8 cellular contexts compared by ENCODE assay signal in genomic region chr12:124754949-124755800, GRCh38.
DNase-seq lines count a peak whose midpoint lies in the region; ATAC-seq and TF ChIP-seq lines count a peak whose summit lies in the region.

No MANE protein-coding gene starts in this region.

- TF ChIP-seq CTCF in heart left ventricle (IDR thresholded peaks at IDR 0.05) (no peak), psoas muscle (IDR thresholded peaks at IDR 0.05) (no peak)

- peak; percentile 29 for DNase-seq in ELR (ENCODE audit: low read depth)
- peak; percentile 83 for DNase-seq in NCI-H1436 (lab: John Stamatoyannopoulos, UW)
- peak; percentile 90 for DNase-seq in UCSD-AML1 (lab: John Stamatoyannopoulos, UW; ENCODE audit: unreplicated experiment)
- peak; percentile 86 to 94 (median 91) for DNase-seq in heart left ventricle
- DNase-seq in psoas muscle, result peak; percentile 84 to 92
- DNase-seq in RKO (ENCODE audit: low spot score), result no peak

- H3K36me3 ChIP-seq in heart left ventricle (no peaks in the 10 kb centered on the region), psoas muscle (ENCODE audit: insufficient read depth in 1 of 2, low read depth in 1 of 2) (no peaks in the 10 kb centered on the region)

- H3K27me3 ChIP-seq in heart left ventricle (no peaks in the 10 kb centered on the region), psoas muscle (ENCODE audit: insufficient read depth in 3 of 3, low read length in 2 of 3) (no peaks in the 10 kb centered on the region)

- ATAC-seq in heart left ventricle, result peak; percentile 91 to 95 (median 94)
- peak; percentile 78 to 91 (median 88) for ATAC-seq in psoas muscle
- no peak for ATAC-seq in HG03159 (IDR thresholded peaks at IDR 0.05; ENCODE audit: unreplicated experiment)
- no peak for ATAC-seq in GM18867 (IDR thresholded peaks at IDR 0.05; ENCODE audit: unreplicated experiment)

- peak in 1 of 2 donors; percentile 16 for TF ChIP-seq POLR2A in heart left ventricle (IDR thresholded peaks at IDR 0.05)

- H3K4me3 ChIP-seq in heart left ventricle (no peak overlapping the region), psoas muscle (no peak overlapping the region)

- WGBS in heart left ventricle, 4 donors, result 32 to 45% (median 41%) methylated on average over 20 of the region's 20 CpGs
- 27 to 53% (median 28%) methylated on average over 17 to 20 of the region's 20 CpGs for WGBS in psoas muscle, 3 donors

- H3K4me1 ChIP-seq in heart left ventricle, result peaks cover 3 to 74% (median 35%) of the 10 kb centered on the region in 12 donors
- peaks cover 32% of the 10 kb centered on the region for H3K4me1 ChIP-seq in psoas muscle

- H3K27ac ChIP-seq in heart left ventricle (peak overlapping the region; percentile 73 to 95 (median 86)), psoas muscle (peak overlapping the region; percentile 77)

- H3K9me3 ChIP-seq in heart left ventricle (peaks cover 0 to 11% (median 0%) of the 10 kb centered on the region in 12 donors), psoas muscle (no peaks in the 10 kb centered on the region)

- intact Hi-C loops in heart left ventricle (cut with DNase I) (loop anchor here in 2 of 10 donors (5.0 kb wide), 2 partner anchors 73 to 253 kb away; no protein-coding TSS in a partner anchor), psoas muscle (cut with DNase I) (loop anchor here (5.0 kb wide), 2 partner anchors 183 to 238 kb away; no protein-coding TSS in a partner anchor)

Comparison
In these comparisons a context has a peak if more than half of its experiments do, and no peak if none do; other contexts are left out.
1. ATAC-seq: peak in heart left ventricle (4 of 4) and psoas muscle (4 of 4); none in HG03159 (single experiment) and GM18867 (single experiment).